15 cellular contexts compared by ENCODE assay signal in genomic region chr3:127177226-127177625, GRCh38. TPM values are rescaled to one million over a fixed set of nuclear protein-coding genes. Genes with fewer than 3 reads are reported as not detected.
DNase-seq lines count a peak whose midpoint lies in the region; ATAC-seq and TF ChIP-seq lines count a peak whose summit lies in the region.
"Had no signal": no experiment of that assay in that cellular context is flagged by ENCODE, and none has a peak within 500 bp of the region (broad histone marks: within the 10 kb centered on the region; RNA-seq: fewer than 3 reads in every experiment).

No MANE protein-coding gene starts in this region.

- TF ChIP-seq POLR2A in esophagus muscularis mucosa (IDR thresholded peaks at IDR 0.05; ENCODE audit: low read depth): no peak

- intact Hi-C loops in esophagus muscularis mucosa (cut with DNase I): loop anchor here (5.0 kb wide), 1 partner anchor 425 kb away; no protein-coding TSS in a partner anchor

- no peaks in the 10 kb centered on the region for H3K79me2 ChIP-seq in osteoblast (ENCODE audit: insufficient read depth, low read length)

- ATAC-seq in GM21619 (IDR thresholded peaks at IDR 0.05; ENCODE audit: unreplicated experiment) (no peak), GM19035 (IDR thresholded peaks at IDR 0.05; ENCODE audit: unreplicated experiment) (no peak)
- ATAC-seq: stimulated activated naive B cell treated with anti-CD40 and anti-IgM and Interleukin-4, amounts not matched to agents 10 μg/mL and 1 μg/mL and 100 μg/mL, for 72 hours had no signal

- no peak overlapping the region for H2AFZ ChIP-seq in osteoblast (ENCODE audit: low read length)

- no peak overlapping the region for H3K4me2 ChIP-seq in osteoblast (ENCODE audit: insufficient read depth, low read length)

- TF ChIP-seq EP300 in esophagus muscularis mucosa (IDR thresholded peaks at IDR 0.05): no peak

- no peak overlapping the region for H3K4me3 ChIP-seq in esophagus muscularis mucosa
- H3K4me3 ChIP-seq in retinal pigment epithelial cell (ENCODE audit: low read length): no peak overlapping the region
- H3K4me3 ChIP-seq in osteoblast (ENCODE audit: insufficient read depth, low read length): no peak overlapping the region
- H3K4me3 ChIP-seq: esophagus squamous epithelium, SJCRH30 had no signal

- H3K27me3 ChIP-seq in esophagus muscularis mucosa: peaks cover 0 to 21% (median 0%) of the 10 kb centered on the region in 4 donors
- peaks cover 9% of the 10 kb centered on the region for H3K27me3 ChIP-seq in osteoblast (ENCODE audit: insufficient read depth, low read length)
- H3K27me3 ChIP-seq: SJCRH30 had no signal

- WGBS in esophagus muscularis mucosa: 63% methylated on average over 1 of the region's 1 CpG

- no peak overlapping the region for H3K27ac ChIP-seq in esophagus muscularis mucosa (replicated peaks in 1 of 4)
- no peak overlapping the region for H3K27ac ChIP-seq in osteoblast (ENCODE audit: low read depth, low read length)
- H3K27ac ChIP-seq: esophagus squamous epithelium, SJCRH30 had no signal

- TF ChIP-seq CTCF in GM10266 (IDR thresholded peaks at IDR 0.05; ENCODE audit: control insufficient read depth, insufficient read depth, low read depth, missing control alignments) (peak; percentile 5), esophagus muscularis mucosa (IDR thresholded peaks at IDR 0.05) (peak; percentile 25 to 27 (median 26)), retinal pigment epithelial cell (conservative IDR thresholded peaks at IDR 0.05; ENCODE audit: low read depth, low read length) (peak; percentile 20), osteoblast (IDR thresholded peaks at IDR 0.05; ENCODE audit: extremely low read depth, low read depth, low read length) (no peak)

- H3K36me3 ChIP-seq in esophagus muscularis mucosa (no peaks in the 10 kb centered on the region), osteoblast (ENCODE audit: insufficient read depth, low read length) (no peaks in the 10 kb centered on the region)
- H3K36me3 ChIP-seq: esophagus squamous epithelium had no signal

- no peaks in the 10 kb centered on the region for H3K9me3 ChIP-seq in esophagus muscularis mucosa
- H3K9me3 ChIP-seq in osteoblast (ENCODE audit: low read depth, low read length): no peaks in the 10 kb centered on the region
- H3K9me3 ChIP-seq: esophagus squamous epithelium had no signal

- H4K20me1 ChIP-seq in osteoblast (ENCODE audit: insufficient read depth, low read length): no peaks in the 10 kb centered on the region

- DNase-seq in GM10266 (ENCODE audit: extremely low spot score) (no peak), NCI-H69 (lab: John Stamatoyannopoulos, UW) (peak; percentile 35), esophagus muscularis mucosa (ENCODE audit: extremely low spot score) (no peak), retinal pigment epithelial cell (ENCODE audit: low read depth) (no peak), osteoblast (ENCODE audit: insufficient read length, low spot score, missing footprints) (no peak), retina (no peak)
- DNase-seq: activated B cell treated with CpG ODN at 0.5 μM for 24 hours; activated T-cell treated with anti-CD3 and anti-CD28 coated beads, Interleukin-2, amount 50 U/mL, for 48 hours; esophagus squamous epithelium; SJCRH30; stimulated activated CD4-positive, alpha-beta T cell treated with anti-CD3 and anti-CD28 coated beads, Interleukin-1b, Interleukin-23, amount 100 ng/mL, for 48 hours; stimulated activated naive B cell treated with anti-CD40 and anti-IgM and Interleukin-4, amounts not matched to agents 10 μg/mL and 1 μg/mL and 100 μg/mL, for 72 hours had no signal

- H3K4me1 ChIP-seq in esophagus muscularis mucosa (peaks cover 0 to 7% (median 6%) of the 10 kb centered on the region in 4 donors), osteoblast (ENCODE audit: insufficient read depth, low read length) (peaks cover 14% of the 10 kb centered on the region)

RNA-seq across cellular contexts. Expression of gene PRR23E, which starts 15.7 kb away (rescaled TPM):
- not detected for total RNA-seq in esophagus muscularis mucosa
- not detected in 2 replicates for total RNA-seq in osteoblast
- total RNA-seq: activated B cell treated with CpG ODN at 0.5 μM for 24 hours, Daoy, esophagus squamous epithelium, SJCRH30 had no signal
